In the genomic region with DNA sequence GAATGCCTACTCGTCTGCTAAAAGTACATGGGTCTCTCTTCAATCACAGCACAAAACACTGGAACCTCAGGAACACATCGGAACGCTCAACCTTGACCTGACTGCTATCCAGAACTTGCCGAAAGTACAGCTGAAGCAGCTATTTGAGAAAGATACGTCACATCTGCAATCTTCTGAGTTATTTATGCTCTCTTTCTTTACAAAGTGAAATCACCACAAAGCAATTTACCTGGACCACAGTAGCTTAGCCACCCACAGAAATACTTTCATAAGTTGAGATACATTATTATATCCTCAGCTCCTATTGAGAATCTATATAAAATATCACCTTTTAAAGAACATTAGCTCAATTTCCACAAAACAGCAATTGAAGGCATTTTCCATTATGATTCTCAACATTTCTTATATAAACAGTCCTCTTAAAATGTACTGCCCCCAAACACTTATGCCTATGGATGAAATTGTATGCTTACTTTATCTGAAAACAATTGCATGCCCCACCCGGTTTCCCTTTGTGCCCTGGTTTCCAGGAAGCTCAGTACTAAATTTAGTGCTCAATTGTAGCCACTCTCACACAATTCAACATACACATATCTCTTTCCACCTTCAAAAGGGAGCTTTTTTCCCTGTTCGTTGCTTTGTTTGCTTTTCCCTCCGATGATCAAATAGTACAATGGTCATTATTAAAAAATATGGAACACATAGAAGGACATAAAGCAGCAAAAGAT, we compare ENCODE assay signal across 16 cellular contexts. TPM values are rescaled to one million over a fixed set of nuclear protein-coding genes. Genes with fewer than 3 reads are reported as not detected.
DNase-seq lines count a peak whose midpoint lies in the region; ATAC-seq, FAIRE-seq and TF ChIP-seq lines count a peak whose summit lies in the region.
"Had no signal": no experiment of that assay in that cellular context is flagged by ENCODE, and none has a peak within 500 bp of the region (broad histone marks: within the 10 kb centered on the region; RNA-seq: fewer than 3 reads in every experiment).

No MANE protein-coding gene starts in this region.

- H3K4me3 ChIP-seq in left lung (no peak overlapping the region), thoracic aorta (no peak overlapping the region)
- H3K4me3 ChIP-seq: transverse colon had no signal

- H3K4me1 ChIP-seq in left lung (peaks cover 13 to 27% of the 10 kb centered on the region in 2 donors), thoracic aorta (ENCODE audit: control insufficient read depth in 1 of 2, low read depth in 2 of 2) (peaks cover 11 to 23% of the 10 kb centered on the region in 2 donors)

- no peak for ATAC-seq in activated T-cell treated with anti-CD3 and anti-CD28 coated beads, Interleukin-2, amount 50 U/mL, for 72 hours (replicated peaks in 1 of 2)
- ATAC-seq in left lung (no peak), thoracic aorta (ENCODE audit: insufficient number of reproducible peaks, low FRiP score, low read depth) (no peak), HG03196 (IDR thresholded peaks at IDR 0.05; ENCODE audit: unreplicated experiment) (no peak)
- ATAC-seq: naive thymus-derived CD8-positive, alpha-beta T cell; WTC11 had no signal

- H3K27me3 ChIP-seq in left lung (no peaks in the 10 kb centered on the region), thoracic aorta (replicated peaks; ENCODE audit: insufficient read depth) (no peaks in the 10 kb centered on the region)
- H3K27me3 ChIP-seq: transverse colon had no signal

- H3K4me1 Mint-ChIP-seq in activated T-cell treated with anti-CD3 and anti-CD28 coated beads, Interleukin-2, amount 50 U/mL, for 72 hours (ENCODE audit: low read depth) = peaks cover 54% of the 10 kb centered on the region
- peaks cover 56% of the 10 kb centered on the region for H3K4me1 Mint-ChIP-seq in activated T-helper 2 cell treated with anti-CD3 and anti-CD28 coated beads, Interferon-gamma antibody, Interleukin-2, Interleukin-4, amounts not matched to agents 10 μg/mL and 5 μg/mL and 100 μg/mL, durations not matched to agents 14 hours and 24 hours and 36 hours (ENCODE audit: low read depth)

- peaks cover 4 to 13% of the 10 kb centered on the region in 2 donors for H3K36me3 Mint-ChIP-seq in activated T-cell treated with anti-CD3 and anti-CD28 coated beads, Interleukin-2, amount 50 U/mL, for 72 hours (ENCODE audit: insufficient read depth in 2 of 2)
- H3K36me3 Mint-ChIP-seq in activated T-helper 2 cell treated with anti-CD3 and anti-CD28 coated beads, Interferon-gamma antibody, Interleukin-2, Interleukin-4, amounts not matched to agents 10 μg/mL and 5 μg/mL and 100 μg/mL, durations not matched to agents 14 hours and 24 hours and 36 hours (ENCODE audit: low read depth) = peaks cover 98% of the 10 kb centered on the region

- H3K27ac Mint-ChIP-seq in activated T-cell treated with anti-CD3 and anti-CD28 coated beads, Interleukin-2, amount 50 U/mL, for 72 hours = peak overlapping the region; percentile 20
- no peak overlapping the region for H3K27ac Mint-ChIP-seq in activated T-helper 2 cell treated with anti-CD3 and anti-CD28 coated beads, Interferon-gamma antibody, Interleukin-2, Interleukin-4, amounts not matched to agents 10 μg/mL and 5 μg/mL and 100 μg/mL, durations not matched to agents 14 hours and 24 hours and 36 hours
- H3K27ac Mint-ChIP-seq: WTC11 had no signal

- no peak for FAIRE-seq in GM19239 (lab: Jason Lieb, UNC)

- no peak for DNase-seq in activated T-cell treated with anti-CD3 and anti-CD28 coated beads, Interleukin-2, amount 50 U/mL, for 72 hours
- DNase-seq in activated T-cell treated with anti-CD3 and anti-CD28 coated beads, Interleukin-2, amount 50 U/mL, for 1 hour = no peak
- no peak for DNase-seq in activated T-helper 2 cell treated with anti-CD3 and anti-CD28 coated beads, Interferon-gamma antibody, Interleukin-2, Interleukin-4, amounts not matched to agents 10 μg/mL and 5 μg/mL and 100 μg/mL, durations not matched to agents 14 hours and 24 hours and 36 hours (ENCODE audit: low spot score)
- DNase-seq in left lung = no peak
- DNase-seq in thoracic aorta (ENCODE audit: low spot score) = no peak
- DNase-seq in effector CD8-positive, alpha-beta T cell (lab: John Stamatoyannopoulos, UW) = no peak
- no peak for DNase-seq in GM19239 (ENCODE audit: insufficient read length, low spot score)
- DNase-seq: amniotic stem cell; NCI-H1436; NCI-H524; stimulated activated CD4-positive, alpha-beta T cell treated with anti-CD3 and anti-CD28 coated beads, Interleukin-2, amount 100 ng/mL, for 48 hours; stimulated activated CD8-positive, alpha-beta memory T cell treated with anti-CD3 and anti-CD28 coated beads, Interleukin-4, amount 100 ng/mL, for 48 hours; transverse colon had no signal

- H3K27ac ChIP-seq in left lung (peak overlapping the region; percentile 21 to 58), thoracic aorta (peak overlapping the region; percentile 14 to 21)

- intact Hi-C loops in activated T-helper 2 cell treated with anti-CD3 and anti-CD28 coated beads, Interferon-gamma antibody, Interleukin-2, Interleukin-4, amounts not matched to agents 10 μg/mL and 5 μg/mL and 100 μg/mL, durations not matched to agents 14 hours and 24 hours and 36 hours (cut with micrococcal nuclease) = no loop called here
- intact Hi-C loops in left lung (cut with DNase I) = no loop called here

- H3K4me3 Mint-ChIP-seq in activated T-cell treated with anti-CD3 and anti-CD28 coated beads, Interleukin-2, amount 50 U/mL, for 72 hours = no peak overlapping the region
- H3K4me3 Mint-ChIP-seq in activated T-helper 2 cell treated with anti-CD3 and anti-CD28 coated beads, Interferon-gamma antibody, Interleukin-2, Interleukin-4, amounts not matched to agents 10 μg/mL and 5 μg/mL and 100 μg/mL, durations not matched to agents 14 hours and 24 hours and 36 hours (ENCODE audit: low read depth) = peak overlapping the region; percentile 15
- H3K4me3 Mint-ChIP-seq: WTC11 had no signal

- H3K36me3 ChIP-seq in left lung (peaks cover 8 to 49% of the 10 kb centered on the region in 2 donors), thoracic aorta (peaks cover 39% of the 10 kb centered on the region)

- no peak for TF ChIP-seq CTCF in left lung (IDR thresholded peaks at IDR 0.05)
- no peak for TF ChIP-seq CTCF in thoracic aorta (IDR thresholded peaks at IDR 0.05)

- H3K9me3 ChIP-seq in left lung (no peaks in the 10 kb centered on the region), thoracic aorta (no peaks in the 10 kb centered on the region)
- H3K9me3 ChIP-seq: transverse colon had no signal

- H3K9me3 Mint-ChIP-seq in activated T-cell treated with anti-CD3 and anti-CD28 coated beads, Interleukin-2, amount 50 U/mL, for 72 hours = no peaks in the 10 kb centered on the region
- H3K9me3 Mint-ChIP-seq in activated T-helper 2 cell treated with anti-CD3 and anti-CD28 coated beads, Interferon-gamma antibody, Interleukin-2, Interleukin-4, amounts not matched to agents 10 μg/mL and 5 μg/mL and 100 μg/mL, durations not matched to agents 14 hours and 24 hours and 36 hours = no peaks in the 10 kb centered on the region
- H3K9me3 Mint-ChIP-seq: naive thymus-derived CD8-positive, alpha-beta T cell; WTC11 had no signal

- no peaks in the 10 kb centered on the region for H3K27me3 Mint-ChIP-seq in activated T-cell treated with anti-CD3 and anti-CD28 coated beads, Interleukin-2, amount 50 U/mL, for 72 hours (ENCODE audit: low read depth)
- no peaks in the 10 kb centered on the region for H3K27me3 Mint-ChIP-seq in activated T-helper 2 cell treated with anti-CD3 and anti-CD28 coated beads, Interferon-gamma antibody, Interleukin-2, Interleukin-4, amounts not matched to agents 10 μg/mL and 5 μg/mL and 100 μg/mL, durations not matched to agents 14 hours and 24 hours and 36 hours (ENCODE audit: low read depth)

RNA-seq across cellular contexts. Expression of gene HEG1, which starts 31.8 kb away (rescaled TPM):
- total RNA-seq in activated T-cell treated with anti-CD3 and anti-CD28 coated beads, Interleukin-2, amount 50 U/mL, for 72 hours = 1 to 10 TPM; 7.4 to 9.5 TPM
- total RNA-seq in activated T-helper 2 cell treated with anti-CD3 and anti-CD28 coated beads, Interferon-gamma antibody, Interleukin-2, Interleukin-4, amounts not matched to agents 10 μg/mL and 5 μg/mL and 100 μg/mL, durations not matched to agents 14 hours and 24 hours and 36 hours = 58.0 and 59.1 TPM in 2 replicates
- total RNA-seq in left lung (100 to 1,000 TPM; 107 to 132 TPM), thoracic aorta (100 to 1,000 TPM; 114 to 168 TPM)
